30 cellular contexts compared by ENCODE assay signal in the genomic region with DNA sequence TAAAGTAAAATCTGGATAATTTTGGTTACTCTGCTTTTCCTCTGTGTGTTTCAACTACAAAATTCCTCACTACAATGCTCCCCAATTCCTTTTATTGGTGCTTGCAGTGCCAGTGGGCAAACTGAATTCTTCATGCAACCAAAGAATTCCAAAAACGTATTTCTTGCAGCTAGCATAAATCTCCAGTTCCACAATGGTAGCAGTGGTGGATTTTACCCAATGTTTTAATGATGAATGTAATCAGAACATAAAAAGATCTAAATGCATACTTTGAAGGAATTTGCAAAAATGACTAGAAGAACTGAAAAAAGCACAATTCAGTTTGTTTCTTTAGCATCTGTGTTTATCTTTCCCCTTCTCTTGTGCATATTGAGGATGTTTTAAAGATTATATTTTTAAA.
"Had no signal": no experiment of that assay in that cellular context is flagged by ENCODE, and none has a peak within 500 bp of the region (broad histone marks: within the 10 kb centered on the region; RNA-seq: fewer than 3 reads in every experiment).

No MANE protein-coding gene starts in this region.

- H3K27ac Mint-ChIP-seq: activated CD4-positive, alpha-beta T cell treated with anti-CD3 and anti-CD28 coated beads, Interleukin-2, amount 10 ng/mL, durations not matched to agents 7 days and 5 days; activated CD8-positive, alpha-beta T cell treated with anti-CD3 and anti-CD28 coated beads, Interleukin-2, amount 10 ng/mL, durations not matched to agents 7 days and 5 days; activated naive CD4-positive, alpha-beta T cell treated with anti-CD3 and anti-CD28 coated beads, Interleukin-2, amount 50 U/mL, for 24 hours; activated naive CD8-positive, alpha-beta T cell treated with anti-CD3 and anti-CD28 coated beads, Interleukin-2, amount 10 ng/mL, durations not matched to agents 7 days and 5 days; activated T-cell treated with anti-CD3 and anti-CD28 coated beads, Interleukin-2, amount 50 U/mL, for 24 hours; activated T-helper 2 cell treated with anti-CD3 and anti-CD28 coated beads, Interferon-gamma antibody, Interleukin-2, Interleukin-4, amounts not matched to agents 10 μg/mL and 5 μg/mL and 100 μg/mL, durations not matched to agents 14 hours and 24 hours and 36 hours; brain had no signal

- ATAC-seq: activated CD8-positive, alpha-beta T cell treated with anti-CD3 and anti-CD28 coated beads, Interleukin-2, amount 10 ng/mL, durations not matched to agents 7 days and 5 days; PC-3 had no signal

- H3K4me3 ChIP-seq: adrenal gland, SK-N-MC had no signal

- H3K4me3 Mint-ChIP-seq: activated CD4-positive, alpha-beta T cell treated with anti-CD3 and anti-CD28 coated beads, Interleukin-2, amount 10 ng/mL, durations not matched to agents 7 days and 5 days; activated CD8-positive, alpha-beta T cell treated with anti-CD3 and anti-CD28 coated beads, Interleukin-2, amount 10 ng/mL, durations not matched to agents 7 days and 5 days; activated naive CD4-positive, alpha-beta T cell treated with anti-CD3 and anti-CD28 coated beads, Interleukin-2, amount 50 U/mL, for 24 hours; activated naive CD8-positive, alpha-beta T cell treated with anti-CD3 and anti-CD28 coated beads, Interleukin-2, amount 10 ng/mL, durations not matched to agents 7 days and 5 days; activated T-cell treated with anti-CD3 and anti-CD28 coated beads, Interleukin-2, amount 50 U/mL, for 24 hours; brain had no signal

- H3K27ac ChIP-seq: adrenal gland, SK-N-MC, WERI-Rb-1 had no signal

- H3K4me1 ChIP-seq: adrenal gland had no signal

- H3K4me1 Mint-ChIP-seq: activated CD4-positive, alpha-beta T cell treated with anti-CD3 and anti-CD28 coated beads, Interleukin-2, amount 10 ng/mL, durations not matched to agents 7 days and 5 days; activated naive CD4-positive, alpha-beta T cell treated with anti-CD3 and anti-CD28 coated beads, Interleukin-2, amount 50 U/mL, for 24 hours; activated naive CD8-positive, alpha-beta T cell treated with anti-CD3 and anti-CD28 coated beads, Interleukin-2, amount 10 ng/mL, durations not matched to agents 7 days and 5 days had no signal

- H3K27me3 ChIP-seq: adrenal gland had no signal

- H3K27me3 Mint-ChIP-seq: activated CD4-positive, alpha-beta T cell treated with anti-CD3 and anti-CD28 coated beads, Interleukin-2, amount 10 ng/mL, durations not matched to agents 7 days and 5 days; activated naive CD4-positive, alpha-beta T cell treated with anti-CD3 and anti-CD28 coated beads, Interleukin-2, amount 50 U/mL, for 24 hours; activated T-cell treated with anti-CD3 and anti-CD28 coated beads, Interleukin-2, amount 50 U/mL, for 24 hours; brain had no signal

- DNase-seq: activated CD4-positive, alpha-beta T cell treated with anti-CD3 and anti-CD28 coated beads for 1 hour; activated CD4-positive, alpha-beta T cell treated with anti-CD3 and anti-CD28 coated beads, Interleukin-2, amount 10 ng/mL, durations not matched to agents 7 days and 5 days; activated CD4-positive, alpha-beta T cell treated with anti-CD3 and anti-CD28 coated beads, Interleukin-2, amount 50 U/mL, for 48 hours; activated CD4-positive, CD25-positive, alpha-beta regulatory T cell; activated CD8-positive, alpha-beta T cell treated with anti-CD3 and anti-CD28 coated beads, Interleukin-2, amount 10 ng/mL, durations not matched to agents 7 days and 5 days; activated gamma-delta T cell; activated naive CD4-positive, alpha-beta T cell treated with Interleukin-2 at 50 U/mL for 16 hours; activated naive CD8-positive, alpha-beta T cell treated with anti-CD3 and anti-CD28 coated beads, Interleukin-2, amount 10 ng/mL, durations not matched to agents 7 days and 5 days; activated T-cell treated with anti-CD3 and anti-CD28 coated beads, Interleukin-2, amount 50 U/mL, for 24 hours; adrenal gland; caudate nucleus; cerebellar nuclear complex; Karpas-422; NCI-H1105; NCI-H1417 treated with DMSO at 0.1 percent for 48 hours; NCI-H187 treated with DMSO at 0.1 percent for 48 hours; NCI-H2081 treated with DMSO at 0.1 percent for 48 hours; NCI-H2171; NCI-H510A; NCI-H526; NCI-H748 treated with DMSO at 0.1 percent for 48 hours; NK-92 treated with Interleukin-12 subunit alpha and Interleukin-12 subunit beta, amount 100 ng/mL, for 24 hours; PC-3; Right ventricle myocardium superior; T1000; WERI-Rb-1 had no signal

- H3K36me3 ChIP-seq: adrenal gland, WERI-Rb-1 had no signal
